In genomic region chr20:50690562-50690978, GRCh38 we compare ENCODE assay signal across 13 cellular contexts. TPM values are rescaled to one million over a fixed set of nuclear protein-coding genes. Genes with fewer than 3 reads are reported as not detected.
A peak's percentile ranks its signal among the peaks of the same experiment; 100 is the strongest.
DNase-seq lines count a peak whose midpoint lies in the region; ATAC-seq and TF ChIP-seq lines count a peak whose summit lies in the region.
"Had no signal": no experiment of that assay in that cellular context is flagged by ENCODE, and none has a peak within 500 bp of the region (broad histone marks: within the 10 kb centered on the region; RNA-seq: fewer than 3 reads in every experiment).

No MANE protein-coding gene starts in this region.

- no peak for ATAC-seq in GM18517 (IDR thresholded peaks at IDR 0.05; ENCODE audit: unreplicated experiment)

- H3K9me3 Mint-ChIP-seq in glutamatergic neuron (ENCODE audit: unreplicated experiment) (no peaks in the 10 kb centered on the region), osteocyte (ENCODE audit: unreplicated experiment) (no peaks in the 10 kb centered on the region)
- H3K9me3 Mint-ChIP-seq in activated CD4-positive, alpha-beta T cell treated with anti-CD3 and anti-CD28 coated beads, Interleukin-2, amount 10 ng/mL, durations not matched to agents 7 days and 5 days, result no peaks in the 10 kb centered on the region
- H3K9me3 Mint-ChIP-seq: activated T-helper 1 cell treated with anti-CD3 and anti-CD28 coated beads, Interleukin-12 subunit alpha, Interleukin-12 subunit beta, Interleukin-2, Interleukin-4 antibody, amounts not matched to agents 30 ng/mL and 10 ng/mL and 1 ng/mL, durations not matched to agents 14 hours and 24 hours and 36 hours had no signal

- no peaks in the 10 kb centered on the region for H3K36me3 ChIP-seq in BLaER1
- H3K36me3 ChIP-seq in SK-N-MC (ENCODE audit: insufficient read depth, low read length), result no peaks in the 10 kb centered on the region
- H3K36me3 ChIP-seq: MG63, SJSA1 had no signal

- POLR2A ChIA-PET in activated CD4-positive, alpha-beta T cell treated with anti-CD3 and anti-CD28 coated beads, Interleukin-2, amount 10 ng/mL, durations not matched to agents 7 days and 5 days (lab: Charles Lee), result no interaction called here

- no peak overlapping the region for H3K4me3 ChIP-seq in BLaER1
- H3K4me3 ChIP-seq in SK-N-MC, result peak overlapping the region; percentile 86
- H3K4me3 ChIP-seq: MG63, SJSA1 had no signal

- H3K27ac ChIP-seq in BLaER1 (no peak overlapping the region), SK-N-MC (peak overlapping the region; percentile 82)
- H3K27ac ChIP-seq: SJSA1 had no signal

- CTCF ChIA-PET in activated CD4-positive, alpha-beta T cell treated with anti-CD3 and anti-CD28 coated beads, Interleukin-2, amount 10 ng/mL, durations not matched to agents 7 days and 5 days (lab: Charles Lee), result interaction anchor here (0.6 to 1.2 kb wide), 2 partner anchors 10 to 165 kb away, joined by 3 read pairs; no protein-coding TSS in a partner anchor

- H3K4me1 Mint-ChIP-seq in glutamatergic neuron (ENCODE audit: low read depth, unreplicated experiment) (peaks cover 10% of the 10 kb centered on the region), osteocyte (ENCODE audit: unreplicated experiment) (peaks cover 28% of the 10 kb centered on the region)
- H3K4me1 Mint-ChIP-seq in activated CD4-positive, alpha-beta T cell treated with anti-CD3 and anti-CD28 coated beads, Interleukin-2, amount 10 ng/mL, durations not matched to agents 7 days and 5 days, result peaks cover 7% of the 10 kb centered on the region

- H3K9ac ChIP-seq in BLaER1 (no peak overlapping the region), SK-N-MC (ENCODE audit: insufficient read length) (peak overlapping the region; percentile 71)

- no peaks in the 10 kb centered on the region for H3K9me3 ChIP-seq in BLaER1
- H3K9me3 ChIP-seq in SK-N-MC (ENCODE audit: low read depth, low read length), result no peaks in the 10 kb centered on the region
- H3K9me3 ChIP-seq: MG63, SJSA1 had no signal

- peaks cover 11% of the 10 kb centered on the region for H3K27me3 Mint-ChIP-seq in glutamatergic neuron (ENCODE audit: unreplicated experiment)
- H3K27me3 Mint-ChIP-seq in osteocyte (ENCODE audit: unreplicated experiment), result peaks cover 50% of the 10 kb centered on the region
- H3K27me3 Mint-ChIP-seq in activated CD4-positive, alpha-beta T cell treated with anti-CD3 and anti-CD28 coated beads, Interleukin-2, amount 10 ng/mL, durations not matched to agents 7 days and 5 days, result peaks cover 55% of the 10 kb centered on the region

- DNase-seq in SK-N-MC (ENCODE audit: low read depth, low spot score) (no peak), glutamatergic neuron (no peak), osteocyte (ENCODE audit: extremely low spot score, unreplicated experiment) (no peak), NCI-H2171 (lab: John Stamatoyannopoulos, UW) (no peak), iPS-NIHi7 (ENCODE audit: extremely low spot score) (no peak)
- DNase-seq in activated CD4-positive, alpha-beta T cell treated with anti-CD3 and anti-CD28 coated beads, Interleukin-2, amount 10 ng/mL, durations not matched to agents 7 days and 5 days, result no peak
- DNase-seq: DMS153, MG63 had no signal

- no peak for TF ChIP-seq CTCF in glutamatergic neuron (IDR thresholded peaks at IDR 0.05; ENCODE audit: partially characterized antibody, unreplicated experiment)
- TF ChIP-seq CTCF in osteocyte (IDR thresholded peaks at IDR 0.05), result no peak

- 0 out of 2 replicates have a peak, but pooled peaks cover 4% of the 10 kb centered on the region for H3K27me3 ChIP-seq in BLaER1
- H3K27me3 ChIP-seq: MG63, SJSA1 had no signal

- H3K27ac Mint-ChIP-seq in glutamatergic neuron (ENCODE audit: unreplicated experiment) (peak overlapping the region; percentile 76), osteocyte (ENCODE audit: unreplicated experiment) (no peak overlapping the region)
- H3K27ac Mint-ChIP-seq in activated CD4-positive, alpha-beta T cell treated with anti-CD3 and anti-CD28 coated beads, Interleukin-2, amount 10 ng/mL, durations not matched to agents 7 days and 5 days, result no peak overlapping the region
- H3K27ac Mint-ChIP-seq: activated T-helper 1 cell treated with anti-CD3 and anti-CD28 coated beads, Interleukin-12 subunit alpha, Interleukin-12 subunit beta, Interleukin-2, Interleukin-4 antibody, amounts not matched to agents 30 ng/mL and 10 ng/mL and 1 ng/mL, durations not matched to agents 14 hours and 24 hours and 36 hours had no signal

- peak overlapping the region; percentile 76 for H3K4me2 ChIP-seq in BLaER1

- no peaks in the 10 kb centered on the region for H4K20me1 ChIP-seq in BLaER1

- peaks cover 45% of the 10 kb centered on the region for H3K4me1 ChIP-seq in BLaER1
- H3K4me1 ChIP-seq: SJSA1 had no signal

- H3K4me3 Mint-ChIP-seq in glutamatergic neuron (ENCODE audit: unreplicated experiment), result peak overlapping the region; percentile 78
- peak overlapping the region; percentile 46 for H3K4me3 Mint-ChIP-seq in osteocyte (ENCODE audit: unreplicated experiment)
- no peak overlapping the region for H3K4me3 Mint-ChIP-seq in activated CD4-positive, alpha-beta T cell treated with anti-CD3 and anti-CD28 coated beads, Interleukin-2, amount 10 ng/mL, durations not matched to agents 7 days and 5 days
- H3K4me3 Mint-ChIP-seq: activated T-helper 1 cell treated with anti-CD3 and anti-CD28 coated beads, Interleukin-12 subunit alpha, Interleukin-12 subunit beta, Interleukin-2, Interleukin-4 antibody, amounts not matched to agents 30 ng/mL and 10 ng/mL and 1 ng/mL, durations not matched to agents 14 hours and 24 hours and 36 hours had no signal

- H3K36me3 Mint-ChIP-seq in glutamatergic neuron (ENCODE audit: unreplicated experiment), result no peaks in the 10 kb centered on the region
- no peaks in the 10 kb centered on the region for H3K36me3 Mint-ChIP-seq in osteocyte (ENCODE audit: unreplicated experiment)
- no peaks in the 10 kb centered on the region for H3K36me3 Mint-ChIP-seq in activated CD4-positive, alpha-beta T cell treated with anti-CD3 and anti-CD28 coated beads, Interleukin-2, amount 10 ng/mL, durations not matched to agents 7 days and 5 days (ENCODE audit: low read depth)

RNA-seq across cellular contexts. Expression of gene RIPOR3, which starts 0.8 kb away (rescaled TPM):
- total RNA-seq in glutamatergic neuron (ENCODE audit: unreplicated experiment), result not detected
- total RNA-seq in osteocyte, result 0.11 and 0.37 TPM in 2 replicates
- total RNA-seq in activated CD4-positive, alpha-beta T cell treated with anti-CD3 and anti-CD28 coated beads, Interleukin-2, amount 10 ng/mL, durations not matched to agents 7 days and 5 days, result not detected
- total RNA-seq: activated T-helper 1 cell treated with anti-CD3 and anti-CD28 coated beads, Interleukin-12 subunit alpha, Interleukin-12 subunit beta, Interleukin-2, Interleukin-4 antibody, amounts not matched to agents 30 ng/mL and 10 ng/mL and 1 ng/mL, durations not matched to agents 14 hours and 24 hours and 36 hours; pulmonary artery endothelial cell had no signal

RNA-seq across cellular contexts. Expression of gene PARD6B, which starts 40.8 kb away (rescaled TPM):
- total RNA-seq in glutamatergic neuron (ENCODE audit: unreplicated experiment) (4.0 TPM), osteocyte (0.97 and 1.1 TPM in 2 replicates)
- 1 to 10 TPM; 4.2 to 4.4 TPM for total RNA-seq in activated CD4-positive, alpha-beta T cell treated with anti-CD3 and anti-CD28 coated beads, Interleukin-2, amount 10 ng/mL, durations not matched to agents 7 days and 5 days
